Comparison of ENCODE assay signal across 9 cellular contexts in genomic region chr21:16533692-16534407, GRCh38.
DNase-seq lines count a peak whose midpoint lies in the region; ATAC-seq and TF ChIP-seq lines count a peak whose summit lies in the region.
"Had no signal": no experiment of that assay in that cellular context is flagged by ENCODE, and none has a peak within 500 bp of the region (broad histone marks: within the 10 kb centered on the region; RNA-seq: fewer than 3 reads in every experiment).

No MANE protein-coding gene starts in this region.

- peak overlapping the region; percentile 87 for H3K27ac ChIP-seq in psoas muscle

- ATAC-seq in psoas muscle (peak; percentile 27 to 42 (median 31)), HG02938 (IDR thresholded peaks at IDR 0.05; ENCODE audit: unreplicated experiment) (no peak), HG03432 (IDR thresholded peaks at IDR 0.05; ENCODE audit: unreplicated experiment) (no peak)

- no peak overlapping the region for H3K4me3 Mint-ChIP-seq in activated CD4-positive, alpha-beta T cell treated with anti-CD3 and anti-CD28 coated beads, Interleukin-2, amount 10 ng/mL, durations not matched to agents 24 days and 14 days
- H3K4me3 Mint-ChIP-seq in T-helper 2 cell treated with Interferon-gamma antibody and Interleukin-4, amounts not matched to agents 5 μg/mL and 100 μg/mL, for 36 hours: no peak overlapping the region
- H3K4me3 Mint-ChIP-seq: CD8-positive, alpha-beta memory T cell had no signal

- no peaks in the 10 kb centered on the region; the same call in none of the 2 replicates for H3K4me1 ChIP-seq in BE2C
- H3K4me1 ChIP-seq in adipocyte (ENCODE audit: control insufficient read depth, insufficient read depth, low read length): peaks cover 21% of the 10 kb centered on the region
- peaks cover 16% of the 10 kb centered on the region for H3K4me1 ChIP-seq in psoas muscle

- H3K4me3 ChIP-seq in BE2C (ENCODE audit: low read depth, low read length) (peak overlapping the region; percentile 82), adipocyte (ENCODE audit: low read length) (peak overlapping the region; percentile 88), foreskin fibroblast (ENCODE audit: low read depth in 1 of 2, low read length in 2 of 2) (peak overlapping the region; percentile 39 to 70), psoas muscle (peak overlapping the region; percentile 74)

- H3K36me3 Mint-ChIP-seq in activated CD4-positive, alpha-beta T cell treated with anti-CD3 and anti-CD28 coated beads, Interleukin-2, amount 10 ng/mL, durations not matched to agents 24 days and 14 days (ENCODE audit: low read depth): no peaks in the 10 kb centered on the region
- H3K36me3 Mint-ChIP-seq in T-helper 2 cell treated with Interferon-gamma antibody and Interleukin-4, amounts not matched to agents 5 μg/mL and 100 μg/mL, for 36 hours (ENCODE audit: low read depth): no peaks in the 10 kb centered on the region
- H3K36me3 Mint-ChIP-seq: CD8-positive, alpha-beta memory T cell had no signal

- 26 to 30% (median 29%) methylated on average over 9 of the region's 9 CpGs for WGBS in psoas muscle, 3 donors

- H3K27ac Mint-ChIP-seq in activated CD4-positive, alpha-beta T cell treated with anti-CD3 and anti-CD28 coated beads, Interleukin-2, amount 10 ng/mL, durations not matched to agents 24 days and 14 days: no peak overlapping the region
- no peak overlapping the region for H3K27ac Mint-ChIP-seq in T-helper 2 cell treated with Interferon-gamma antibody and Interleukin-4, amounts not matched to agents 5 μg/mL and 100 μg/mL, for 36 hours
- H3K27ac Mint-ChIP-seq: CD8-positive, alpha-beta memory T cell had no signal

- H3K36me3 ChIP-seq in BE2C: no peaks in the 10 kb centered on the region
- no peaks in the 10 kb centered on the region for H3K36me3 ChIP-seq in adipocyte (ENCODE audit: control insufficient read depth, insufficient read depth, low read length, severe bottlenecking)
- H3K36me3 ChIP-seq in psoas muscle (ENCODE audit: insufficient read depth in 1 of 2, low read depth in 1 of 2): no peaks in the 10 kb centered on the region

- no peaks in the 10 kb centered on the region for H3K27me3 Mint-ChIP-seq in activated CD4-positive, alpha-beta T cell treated with anti-CD3 and anti-CD28 coated beads, Interleukin-2, amount 10 ng/mL, durations not matched to agents 24 days and 14 days
- H3K27me3 Mint-ChIP-seq in T-helper 2 cell treated with Interferon-gamma antibody and Interleukin-4, amounts not matched to agents 5 μg/mL and 100 μg/mL, for 36 hours (ENCODE audit: low read depth): no peaks in the 10 kb centered on the region
- H3K27me3 Mint-ChIP-seq: CD8-positive, alpha-beta memory T cell had no signal

- H3K9me3 Mint-ChIP-seq in activated CD4-positive, alpha-beta T cell treated with anti-CD3 and anti-CD28 coated beads, Interleukin-2, amount 10 ng/mL, durations not matched to agents 24 days and 14 days: peaks cover 12% of the 10 kb centered on the region
- peaks cover 47% of the 10 kb centered on the region for H3K9me3 Mint-ChIP-seq in T-helper 2 cell treated with Interferon-gamma antibody and Interleukin-4, amounts not matched to agents 5 μg/mL and 100 μg/mL, for 36 hours

- no peak for TF ChIP-seq CTCF in BE2C (IDR thresholded peaks at IDR 0.05; ENCODE audit: low read depth, low read length)
- no peak for TF ChIP-seq CTCF in foreskin fibroblast (IDR thresholded peaks at IDR 0.05; ENCODE audit: low read depth, low read length)
- no peak for TF ChIP-seq CTCF in psoas muscle (IDR thresholded peaks at IDR 0.05)

- H3K9ac ChIP-seq in adipocyte (ENCODE audit: low read length): peak overlapping the region; percentile 92

- DNase-seq in BE2C (peak; percentile 13), adipocyte (ENCODE audit: low read depth) (no peak), foreskin fibroblast (peak in 1 of 2 donors; percentile 30), psoas muscle (no peak)
- DNase-seq in activated CD4-positive, alpha-beta T cell treated with anti-CD3 and anti-CD28 coated beads, Interleukin-2, amount 10 ng/mL, durations not matched to agents 24 days and 14 days: no peak
- DNase-seq in T-helper 2 cell treated with Interferon-gamma antibody and Interleukin-4, amounts not matched to agents 5 μg/mL and 100 μg/mL, for 36 hours (ENCODE audit: low spot score): no peak
- DNase-seq: CD8-positive, alpha-beta memory T cell had no signal

- H3K9me3 ChIP-seq in BE2C (no peaks in the 10 kb centered on the region), adipocyte (ENCODE audit: control insufficient read depth, low read length) (no peaks in the 10 kb centered on the region), psoas muscle (peaks cover 9% of the 10 kb centered on the region)

- intact Hi-C loops in psoas muscle (cut with DNase I): loop anchor here in 1 of 2 donors (5.0 to 10.0 kb wide), 3 partner anchors 53 to 449 kb away; no protein-coding TSS in a partner anchor
- intact Hi-C loops in activated CD4-positive, alpha-beta T cell treated with anti-CD3 and anti-CD28 coated beads, Interleukin-2, amount 10 ng/mL, durations not matched to agents 24 days and 14 days (cut with micrococcal nuclease): no loop called here

- H3K27me3 ChIP-seq in BE2C: no peaks in the 10 kb centered on the region
- H3K27me3 ChIP-seq in adipocyte (replicated peaks; ENCODE audit: control insufficient read depth, insufficient read depth, low read length): no peaks in the 10 kb centered on the region
- no peaks in the 10 kb centered on the region for H3K27me3 ChIP-seq in psoas muscle (ENCODE audit: insufficient read depth in 3 of 3, low read length in 2 of 3)

- no peaks in the 10 kb centered on the region for H3K4me1 Mint-ChIP-seq in activated CD4-positive, alpha-beta T cell treated with anti-CD3 and anti-CD28 coated beads, Interleukin-2, amount 10 ng/mL, durations not matched to agents 24 days and 14 days
- H3K4me1 Mint-ChIP-seq in T-helper 2 cell treated with Interferon-gamma antibody and Interleukin-4, amounts not matched to agents 5 μg/mL and 100 μg/mL, for 36 hours (ENCODE audit: low read depth): no peaks in the 10 kb centered on the region
- H3K4me1 Mint-ChIP-seq: CD8-positive, alpha-beta memory T cell had no signal

Comparison
In these comparisons a context has a peak if more than half of its experiments do, and no peak if none do; other contexts are left out.
1. ATAC-seq: peak in psoas muscle (4 of 4); none in HG02938 (single experiment) and HG03432 (single experiment).
2. Peak in every context shown above with its lines, with median percentiles within 50 percentile points of each other: H3K4me3 ChIP-seq.